8 cellular contexts compared by ENCODE assay signal in the genomic region with DNA sequence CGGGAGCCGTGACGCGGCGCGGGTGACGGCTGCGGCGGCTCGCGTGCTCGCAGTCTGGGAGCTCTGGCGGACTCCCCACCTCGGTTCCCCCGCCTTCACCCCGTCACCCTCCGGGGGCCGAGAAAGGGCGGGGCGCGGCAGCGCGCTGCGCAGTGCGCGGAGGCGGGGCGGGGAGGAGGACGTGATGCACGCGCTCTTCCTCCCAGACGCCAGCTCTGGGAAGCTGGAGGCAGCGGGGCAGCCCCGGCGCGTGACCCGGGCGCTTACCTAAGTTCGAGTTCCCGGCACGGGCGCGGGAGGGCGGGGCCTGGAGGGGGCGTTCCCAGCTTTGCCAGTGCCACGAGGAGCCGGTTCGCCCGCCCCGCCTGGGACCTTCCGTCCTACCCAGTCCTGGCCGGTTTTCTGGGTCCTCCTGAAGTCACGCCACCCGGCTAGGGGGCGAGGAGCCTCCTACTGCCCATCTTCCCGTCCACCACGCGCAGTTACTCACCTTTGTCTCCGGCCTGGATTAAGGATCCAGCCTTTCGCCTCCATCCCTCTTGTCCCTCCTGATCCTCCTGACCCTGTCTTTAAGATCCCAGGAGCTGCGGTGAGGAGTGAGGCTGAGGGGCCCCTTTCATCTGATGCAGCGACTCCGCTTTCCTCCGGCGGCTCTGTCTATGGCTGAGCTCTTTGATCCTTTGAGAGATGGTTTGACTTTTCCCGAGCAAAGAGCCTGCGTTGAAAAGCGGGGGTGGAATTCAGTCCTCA. TPM values are rescaled to one million over a fixed set of nuclear protein-coding genes. Genes with fewer than 3 reads are reported as not detected.
DNase-seq lines count a peak whose midpoint lies in the region; ATAC-seq and TF ChIP-seq lines count a peak whose summit lies in the region.

No MANE protein-coding gene starts in this region.

- ATAC-seq in GM19455 (IDR thresholded peaks at IDR 0.05; ENCODE audit: unreplicated experiment) (peak; percentile 80), lower lobe of right lung (peak; percentile 93 to 98)
- peak; percentile 85 for ATAC-seq in activated CD8-positive, alpha-beta T cell treated with anti-CD3 and anti-CD28 coated beads for 36 hours

- CTCF ChIA-PET in CD4-positive, alpha-beta memory T cell (lab: Charles Lee; ENCODE audit: partially characterized antibody): interaction anchor here (0.7 to 1.8 kb wide), 7 partner anchors 26 to 451 kb away, joined by 3 to 5 read pairs (median 3); a partner anchor contains a TSS
- CTCF ChIA-PET in activated CD8-positive, alpha-beta T cell treated with anti-CD3 and anti-CD28 coated beads for 36 hours (lab: Charles Lee): interaction anchor here (0.6 to 2.3 kb wide), 7 partner anchors 15 to 177 kb away, joined by 3 to 11 read pairs (median 3); no protein-coding TSS in a partner anchor

- H3K27me3 Mint-ChIP-seq in CD4-positive, alpha-beta memory T cell: no peaks in the 10 kb centered on the region
- H3K27me3 Mint-ChIP-seq in activated CD8-positive, alpha-beta T cell treated with anti-CD3 and anti-CD28 coated beads for 36 hours: no peaks in the 10 kb centered on the region

- peak overlapping the region; percentile 93 to 99 (median 98) for H3K27ac Mint-ChIP-seq in CD4-positive, alpha-beta memory T cell
- peak overlapping the region; percentile 99 for H3K27ac Mint-ChIP-seq in activated CD8-positive, alpha-beta T cell treated with anti-CD3 and anti-CD28 coated beads for 36 hours

- H3K4me3 Mint-ChIP-seq in CD4-positive, alpha-beta memory T cell: peak overlapping the region; percentile 95 to 98 (median 96)
- H3K4me3 Mint-ChIP-seq in activated CD8-positive, alpha-beta T cell treated with anti-CD3 and anti-CD28 coated beads for 36 hours: peak overlapping the region; percentile 88

- no peaks in the 10 kb centered on the region for H3K27me3 ChIP-seq in CD4-positive, alpha-beta memory T cell (ENCODE audit: insufficient read depth, low read length)
- H3K27me3 ChIP-seq in lower lobe of right lung (ENCODE audit: low read depth): no peaks in the 10 kb centered on the region

- TF ChIP-seq CTCF in activated CD8-positive, alpha-beta T cell treated with anti-CD3 and anti-CD28 coated beads for 36 hours (IDR thresholded peaks at IDR 0.05): no peak
- no peak for TF ChIP-seq CTCF in lower lobe of right lung (IDR thresholded peaks at IDR 0.05)

- peak; percentile 93 to 99 (median 97) for DNase-seq in CD4-positive, alpha-beta memory T cell
- DNase-seq in HK-2 (ENCODE audit: unreplicated experiment) (peak; percentile 100), NCI-H82 treated with DMSO at 0.1 percent for 48 hours (lab: John Stamatoyannopoulos, UW; ENCODE audit: unreplicated experiment) (peak; percentile 93), ecto neural progenitor cell (ENCODE audit: low spot score) (peak; percentile 99), lower lobe of right lung (peak; percentile 100)
- peak; percentile 100 for DNase-seq in activated CD8-positive, alpha-beta T cell treated with anti-CD3 and anti-CD28 coated beads for 36 hours
- DNase-seq in stimulated activated CD4-positive, alpha-beta T cell treated with anti-CD3 and anti-CD28 coated beads, TNF-alpha, amount 100 ng/mL, for 1 hour (ENCODE audit: low read depth in 3 of 3, low spot score in 1 of 3): peak; percentile 96 to 99 (median 97)

- intact Hi-C loops in CD4-positive, alpha-beta memory T cell (cut with micrococcal nuclease): loop anchor here (1.0 to 5.0 kb wide), 6 partner anchors 16 to 1457 kb away; a partner anchor contains a TSS
- intact Hi-C loops in activated CD8-positive, alpha-beta T cell treated with anti-CD3 and anti-CD28 coated beads for 36 hours (cut with micrococcal nuclease): loop anchor here (5.0 kb wide), 1 partner anchor 197 kb away; no protein-coding TSS in a partner anchor
- intact Hi-C loops in lower lobe of right lung (cut with DNase I): no loop called here

- POLR2A ChIA-PET in CD4-positive, alpha-beta memory T cell (lab: Charles Lee; ENCODE audit: partially characterized antibody): interaction anchor here (0.6 to 2.3 kb wide), 16 partner anchors 12 to 1606 kb away, joined by 3 to 22 read pairs (median 4); a partner anchor contains a TSS
- POLR2A ChIA-PET in activated CD8-positive, alpha-beta T cell treated with anti-CD3 and anti-CD28 coated beads for 36 hours (lab: Charles Lee): interaction anchor here (0.6 to 5.0 kb wide), 33 partner anchors 10 to 883 kb away, joined by 3 to 111 read pairs (median 4); a partner anchor contains a TSS

- no peaks in the 10 kb centered on the region for H3K9me3 Mint-ChIP-seq in CD4-positive, alpha-beta memory T cell
- H3K9me3 Mint-ChIP-seq in activated CD8-positive, alpha-beta T cell treated with anti-CD3 and anti-CD28 coated beads for 36 hours: peaks cover 2% of the 10 kb centered on the region

- H3K27ac ChIP-seq in CD4-positive, alpha-beta memory T cell (ENCODE audit: low read depth, low read length): peak overlapping the region; percentile 95
- peak overlapping the region; percentile 96 for H3K27ac ChIP-seq in lower lobe of right lung

- H3K36me3 Mint-ChIP-seq in CD4-positive, alpha-beta memory T cell: peaks cover 0 to 6% of the 10 kb centered on the region in 2 donors
- H3K36me3 Mint-ChIP-seq in activated CD8-positive, alpha-beta T cell treated with anti-CD3 and anti-CD28 coated beads for 36 hours (ENCODE audit: low read depth): peaks cover 44% of the 10 kb centered on the region

- H3K36me3 ChIP-seq in CD4-positive, alpha-beta memory T cell (ENCODE audit: insufficient read depth, low read length): no peaks in the 10 kb centered on the region
- H3K36me3 ChIP-seq in lower lobe of right lung: no peaks in the 10 kb centered on the region

- H3K4me3 ChIP-seq in CD4-positive, alpha-beta memory T cell (ENCODE audit: low read length in 2 of 2): peak overlapping the region; percentile 86 to 97
- peak overlapping the region; percentile 75 for H3K4me3 ChIP-seq in lower lobe of right lung

- H3K4me1 ChIP-seq in CD4-positive, alpha-beta memory T cell (ENCODE audit: insufficient read depth, low read length): peaks cover 29% of the 10 kb centered on the region
- peaks cover 39% of the 10 kb centered on the region for H3K4me1 ChIP-seq in lower lobe of right lung

- H3K4me1 Mint-ChIP-seq in CD4-positive, alpha-beta memory T cell: peaks cover 14 to 28% (median 22%) of the 10 kb centered on the region in 4 donors
- H3K4me1 Mint-ChIP-seq in activated CD8-positive, alpha-beta T cell treated with anti-CD3 and anti-CD28 coated beads for 36 hours (ENCODE audit: low read depth): peaks cover 35% of the 10 kb centered on the region

- H3K9me3 ChIP-seq in CD4-positive, alpha-beta memory T cell (ENCODE audit: control insufficient read depth in 1 of 2, low read length in 2 of 2): no peaks in the 10 kb centered on the region
- no peaks in the 10 kb centered on the region for H3K9me3 ChIP-seq in lower lobe of right lung

RNA-seq across cellular contexts. Expression of a gene that starts 0.4 kb away (rescaled TPM):
- 10 to 100 TPM; 17.4 to 24.9 TPM for total RNA-seq in CD4-positive, alpha-beta memory T cell
- polyA plus RNA-seq in CD4-positive, alpha-beta memory T cell: 10 to 100 TPM; 13.3 to 18.0 TPM
- total RNA-seq in activated CD8-positive, alpha-beta T cell treated with anti-CD3 and anti-CD28 coated beads for 36 hours: 100 to 1,000 TPM; 790 to 812 TPM
- 177 TPM for total RNA-seq in lower lobe of right lung

Comparison
In these comparisons a context has a peak if more than half of its experiments do, and no peak if none do; other contexts are left out.
1. Peak in every context shown above with its lines: DNase-seq, ATAC-seq, H3K4me3 ChIP-seq and H3K27ac ChIP-seq.